In genomic region chr19:1243768-1244692, GRCh38 we compare ENCODE assay signal across 8 cellular contexts. TPM values are rescaled to one million over a fixed set of nuclear protein-coding genes. Genes with fewer than 3 reads are reported as not detected.
A peak's percentile ranks its signal among the peaks of the same experiment; 100 is the strongest.
DNase-seq lines count a peak whose midpoint lies in the region; ATAC-seq and TF ChIP-seq lines count a peak whose summit lies in the region.

No MANE protein-coding gene starts in this region.

- no peak overlapping the region for H3K9ac ChIP-seq in H9 (ENCODE audit: extremely low read depth, insufficient read length, low read length)
- peak overlapping the region; percentile 55 for H3K9ac ChIP-seq in OCI-LY3 (ENCODE audit: low read length)

- H4K91ac ChIP-seq in H9 (ENCODE audit: insufficient read length, low read depth, low read length) = no peak overlapping the region

- H3K27me3 Mint-ChIP-seq in H9 (ENCODE audit: low read depth) = no peaks in the 10 kb centered on the region; the same call in 1 of the 2 replicates
- peaks cover 0 to under 1% (median 0%) of the 10 kb centered on the region in 3 donors for H3K27me3 Mint-ChIP-seq in naive B cell
- peaks cover 2% of the 10 kb centered on the region for H3K27me3 Mint-ChIP-seq in stimulated activated memory B cell treated with anti-CD40 and anti-IgM and Interleukin-4, amounts not matched to agents 10 μg/mL and 1 μg/mL and 100 μg/mL, for 72 hours

- peak; percentile 98 for TF ChIP-seq CTCF in BJ (IDR thresholded peaks at IDR 0.05; ENCODE audit: insufficient read depth, low read depth, low read length)
- peak; percentile 95 for TF ChIP-seq CTCF in H9 (conservative IDR thresholded peaks at IDR 0.05)
- TF ChIP-seq CTCF in OCI-LY3 (IDR thresholded peaks at IDR 0.05; ENCODE audit: low read depth, low read length) = peak; percentile 93

- no peak overlapping the region for H3K18ac ChIP-seq in H9 (ENCODE audit: insufficient read length, low read depth, low read length)

- no peak overlapping the region for H3K56ac ChIP-seq in H9 (ENCODE audit: insufficient read length, low read depth, low read length)

- peak overlapping the region; percentile 85 to 92; a peak in 4 of 5 replicates for H3K4me3 Mint-ChIP-seq in H9
- H3K4me3 Mint-ChIP-seq in naive B cell = peak overlapping the region; percentile 68 to 88 (median 82)
- peak overlapping the region; percentile 73 for H3K4me3 Mint-ChIP-seq in stimulated activated memory B cell treated with anti-CD40 and anti-IgM and Interleukin-4, amounts not matched to agents 10 μg/mL and 1 μg/mL and 100 μg/mL, for 72 hours

- POLR2A ChIA-PET in BJ (lab: Charles Lee) = interaction anchor here (0.5 to 4.5 kb wide), 6 partner anchors 9 to 259 kb away, joined by 3 to 78 read pairs (median 6); partner anchors contain the start of genes CIRBP and FAM174C

- H2AK5ac ChIP-seq in H9 (ENCODE audit: insufficient read length, low read length) = no peak overlapping the region

- H3K4me1 ChIP-seq in H9 (ENCODE audit: insufficient read depth, low read length) (no peaks in the 10 kb centered on the region), OCI-LY3 (ENCODE audit: low read length) (peaks cover 33% of the 10 kb centered on the region)

- CTCF ChIA-PET in BJ (lab: Yijun Ruan, JAX) = interaction anchor here (0.6 to 7.5 kb wide), 40 partner anchors 9 to 341 kb away, joined by 3 to 437 read pairs (median 4); partner anchors contain the start of genes CIRBP, FAM174C, GPX4 and RNU6-2

- peak; percentile 44 to 45 for ATAC-seq in naive B cell (ENCODE audit: low read depth in 2 of 2)
- ATAC-seq in stimulated activated memory B cell treated with anti-CD40 and anti-IgM and Interleukin-4, amounts not matched to agents 10 μg/mL and 1 μg/mL and 100 μg/mL, for 72 hours = peak; percentile 66
- no peak for ATAC-seq in HG02588 (IDR thresholded peaks at IDR 0.05; ENCODE audit: unreplicated experiment)

- H3K4me3 ChIP-seq in BJ (ENCODE audit: low read depth, low read length) (peak overlapping the region; percentile 24), OCI-LY3 (ENCODE audit: low read length) (peak overlapping the region; percentile 56)

- no peak overlapping the region for H2BK5ac ChIP-seq in H9 (ENCODE audit: insufficient read length, low read length)

- no peak overlapping the region for H3T11ph ChIP-seq in H9 (ENCODE audit: low read length)

- H3K14ac ChIP-seq in H9 (ENCODE audit: insufficient read depth, low read length) = no peak overlapping the region

- H3K79me1 ChIP-seq in H9 (ENCODE audit: insufficient read depth, low read depth, low read length, poor library complexity, severe bottlenecking) = no peaks in the 10 kb centered on the region

- H3K27ac Mint-ChIP-seq in H9 = peak overlapping the region; percentile 89 to 94 (median 92); a peak in 6 of 7 replicates
- H3K27ac Mint-ChIP-seq in naive B cell = peak overlapping the region; percentile 15 to 98 (median 86)
- peak overlapping the region; percentile 79 for H3K27ac Mint-ChIP-seq in stimulated activated memory B cell treated with anti-CD40 and anti-IgM and Interleukin-4, amounts not matched to agents 10 μg/mL and 1 μg/mL and 100 μg/mL, for 72 hours

- H3K4me2 ChIP-seq in H9 (ENCODE audit: insufficient read depth, insufficient read length, low read length) (no peak overlapping the region), OCI-LY3 (ENCODE audit: low read length) (peak overlapping the region; percentile 77)

- no peak overlapping the region for H2BK20ac ChIP-seq in H9 (ENCODE audit: low read depth, low read length, poor library complexity, severe bottlenecking)

- peaks cover 8 to 20% of the 10 kb centered on the region in 2 experiments for H3K4me1 Mint-ChIP-seq in H9
- H3K4me1 Mint-ChIP-seq in naive B cell = peaks cover 12 to 45% (median 24%) of the 10 kb centered on the region in 3 donors
- H3K4me1 Mint-ChIP-seq in stimulated activated memory B cell treated with anti-CD40 and anti-IgM and Interleukin-4, amounts not matched to agents 10 μg/mL and 1 μg/mL and 100 μg/mL, for 72 hours = peaks cover 41% of the 10 kb centered on the region

- no peak overlapping the region for H3K27ac ChIP-seq in H9 (ENCODE audit: insufficient read length, low read depth, low read length)
- peak overlapping the region; percentile 67 for H3K27ac ChIP-seq in OCI-LY3 (ENCODE audit: low read length)

- H3K9me3 ChIP-seq in H9 (ENCODE audit: control insufficient read depth, low read depth, low read length) = no peaks in the 10 kb centered on the region
- no peaks in the 10 kb centered on the region for H3K9me3 ChIP-seq in OCI-LY3 (ENCODE audit: insufficient read depth, low read length)

- no CpG with 5 or more reads among the region's 33 CpGs for WGBS in H9 (ENCODE audit: extremely low coverage, insufficient read length, low lambda C conversion rate)

- no peak overlapping the region for H3K4ac ChIP-seq in H9 (ENCODE audit: low read depth, low read length)

- no peak overlapping the region for H3K23ac ChIP-seq in H9 (ENCODE audit: insufficient read length, low read depth, low read length)

- no peak overlapping the region for H2BK15ac ChIP-seq in H9 (ENCODE audit: low read depth, low read length)

- peaks cover 2% of the 10 kb centered on the region for H3K36me3 ChIP-seq in BJ (ENCODE audit: control insufficient read depth, insufficient read depth, low read length)
- H3K36me3 ChIP-seq in OCI-LY3 (replicated peaks; ENCODE audit: low read depth, low read length) = peaks cover 6% of the 10 kb centered on the region

- H3K36me3 Mint-ChIP-seq in H9 (ENCODE audit: insufficient read depth in 1 of 3, low read depth in 3 of 3) (peaks cover 0 to 2% (median 0%) of the 10 kb centered on the region in 3 experiments; a peak in 2 of 7 replicates), naive B cell (no peaks in the 10 kb centered on the region)
- no peaks in the 10 kb centered on the region for H3K36me3 Mint-ChIP-seq in stimulated activated memory B cell treated with anti-CD40 and anti-IgM and Interleukin-4, amounts not matched to agents 10 μg/mL and 1 μg/mL and 100 μg/mL, for 72 hours

- H4K20me1 ChIP-seq in H9 (ENCODE audit: control insufficient read depth, insufficient read depth, insufficient read length) (no peaks in the 10 kb centered on the region), OCI-LY3 (ENCODE audit: insufficient read depth, low read length) (no peaks in the 10 kb centered on the region)

- TF ChIP-seq POLR2A in erythroblast (IDR thresholded peaks at IDR 0.05; ENCODE audit: low read length) = no peak

- H3K9me3 Mint-ChIP-seq in H9 (no peaks in the 10 kb centered on the region; a peak in 1 of 5 replicates), naive B cell (no peaks in the 10 kb centered on the region)
- no peaks in the 10 kb centered on the region for H3K9me3 Mint-ChIP-seq in stimulated activated memory B cell treated with anti-CD40 and anti-IgM and Interleukin-4, amounts not matched to agents 10 μg/mL and 1 μg/mL and 100 μg/mL, for 72 hours

- no peak overlapping the region for H4K8ac ChIP-seq in H9 (replicated peaks; ENCODE audit: insufficient read length, low read depth, low read length)

- H2BK12ac ChIP-seq in H9 (ENCODE audit: insufficient read length, low read depth, low read length) = no peak overlapping the region

- no peak overlapping the region for H2AFZ ChIP-seq in H9 (ENCODE audit: low read length)
- H2AFZ ChIP-seq in OCI-LY3 (ENCODE audit: low read depth, low read length) = no peak overlapping the region

- no peak for DNase-seq in BJ (ENCODE audit: low read depth)
- peak; percentile 90 for DNase-seq in H9
- peak; percentile 94 for DNase-seq in activated T-cell treated with anti-CD3 and anti-CD28 coated beads, Interleukin-2, amount 50 U/mL, for 1 hour
- peak; percentile 86 to 92 for DNase-seq in erythroblast (lab: John Stamatoyannopoulos, UW)
- peak; percentile 87 for DNase-seq in naive B cell

- H3K79me2 ChIP-seq in H9 (ENCODE audit: insufficient read depth, low read length) = no peaks in the 10 kb centered on the region; the same call in 1 of the 2 replicates
- peaks cover 10% of the 10 kb centered on the region for H3K79me2 ChIP-seq in OCI-LY3 (ENCODE audit: low read length)

- no peak overlapping the region for H2BK120ac ChIP-seq in H9 (ENCODE audit: low read depth, low read length, poor library complexity, severe bottlenecking)

- H3K23me2 ChIP-seq in H9 (ENCODE audit: insufficient read length, low read depth, low read length, poor library complexity, severe bottlenecking) = peaks cover 3% of the 10 kb centered on the region

- no peak overlapping the region for H4K5ac ChIP-seq in H9 (ENCODE audit: insufficient read length, low read depth, low read length)

- H3K27me3 ChIP-seq in BJ (ENCODE audit: control insufficient read depth, insufficient read depth, low read length) (no peaks in the 10 kb centered on the region), H9 (ENCODE audit: insufficient read depth, low read length) (no peaks in the 10 kb centered on the region), OCI-LY3 (ENCODE audit: low read depth, low read length) (no peaks in the 10 kb centered on the region)

RNA-seq across cellular contexts. Expression of gene ATP5F1D, which starts 2.5 kb away (rescaled TPM):
- polyA plus RNA-seq in BJ (2011; rRNA removed) (57.9 and 65.1 TPM in 2 replicates), naive B cell (ENCODE audit: low read depth in 6 of 6) (100 to 1,000 TPM; 132 to 222 (median 199) TPM)
- polyA minus RNA-seq in BJ (2011; rRNA and poly(A)+ RNA removed) = 29.1 and 30.1 TPM in 2 replicates
- 179 and 191 TPM in 2 replicates for total RNA-seq in H9 (2021)

RNA-seq across cellular contexts. Expression of gene MIDN, which starts 4.4 kb away (rescaled TPM):
- polyA plus RNA-seq in BJ (2011; rRNA removed) = 6.9 and 8.4 TPM in 2 replicates
- 21.3 and 25.6 TPM in 2 replicates for polyA minus RNA-seq in BJ (2011; rRNA and poly(A)+ RNA removed)
- total RNA-seq in H9 (2021) = 286 and 300 TPM in 2 replicates
- polyA plus RNA-seq in naive B cell (ENCODE audit: low read depth in 6 of 6) = 1 to 10 TPM in 5 of 6 donors, under 1 TPM in 1; 0.78 to 5.5 (median 2.7) TPM

RNA-seq across cellular contexts. Expression of gene CBARP, which starts 6.2 kb away (rescaled TPM):
- polyA plus RNA-seq in BJ (2011; rRNA removed) (0.97 and 1.6 TPM in 2 replicates), naive B cell (ENCODE audit: low read depth in 6 of 6) (not detected)
- polyA minus RNA-seq in BJ (2011; rRNA and poly(A)+ RNA removed) = 0.62 and 0.67 TPM in 2 replicates
- 25.6 and 28.4 TPM in 2 replicates for total RNA-seq in H9 (2021)

RNA-seq across cellular contexts. Expression of gene CIRBP, which starts 25.1 kb away (rescaled TPM):
- 342 and 372 TPM in 2 replicates for polyA plus RNA-seq in BJ (2011; rRNA removed)
- 69.9 and 93.9 TPM in 2 replicates for polyA minus RNA-seq in BJ (2011; rRNA and poly(A)+ RNA removed)
- total RNA-seq in H9 (2021) = 249 and 263 TPM in 2 replicates
- 100 to 1,000 TPM; 253 to 449 (median 334) TPM for polyA plus RNA-seq in naive B cell (ENCODE audit: low read depth in 6 of 6)

RNA-seq across cellular contexts. Expression of gene FAM174C, which starts 31.3 kb away (rescaled TPM):
- 24.6 and 37.5 TPM in 2 replicates for polyA plus RNA-seq in BJ (2011; rRNA removed)
- 8.6 TPM in 2 replicates for polyA minus RNA-seq in BJ (2011; rRNA and poly(A)+ RNA removed)
- total RNA-seq in H9 (2021) = 56.4 and 63.0 TPM in 2 replicates
- polyA plus RNA-seq in naive B cell (ENCODE audit: low read depth in 6 of 6) = 10 to 100 TPM; 48.9 to 80.0 (median 64.7) TPM
